8 cellular contexts compared by ENCODE assay signal in the genomic region with DNA sequence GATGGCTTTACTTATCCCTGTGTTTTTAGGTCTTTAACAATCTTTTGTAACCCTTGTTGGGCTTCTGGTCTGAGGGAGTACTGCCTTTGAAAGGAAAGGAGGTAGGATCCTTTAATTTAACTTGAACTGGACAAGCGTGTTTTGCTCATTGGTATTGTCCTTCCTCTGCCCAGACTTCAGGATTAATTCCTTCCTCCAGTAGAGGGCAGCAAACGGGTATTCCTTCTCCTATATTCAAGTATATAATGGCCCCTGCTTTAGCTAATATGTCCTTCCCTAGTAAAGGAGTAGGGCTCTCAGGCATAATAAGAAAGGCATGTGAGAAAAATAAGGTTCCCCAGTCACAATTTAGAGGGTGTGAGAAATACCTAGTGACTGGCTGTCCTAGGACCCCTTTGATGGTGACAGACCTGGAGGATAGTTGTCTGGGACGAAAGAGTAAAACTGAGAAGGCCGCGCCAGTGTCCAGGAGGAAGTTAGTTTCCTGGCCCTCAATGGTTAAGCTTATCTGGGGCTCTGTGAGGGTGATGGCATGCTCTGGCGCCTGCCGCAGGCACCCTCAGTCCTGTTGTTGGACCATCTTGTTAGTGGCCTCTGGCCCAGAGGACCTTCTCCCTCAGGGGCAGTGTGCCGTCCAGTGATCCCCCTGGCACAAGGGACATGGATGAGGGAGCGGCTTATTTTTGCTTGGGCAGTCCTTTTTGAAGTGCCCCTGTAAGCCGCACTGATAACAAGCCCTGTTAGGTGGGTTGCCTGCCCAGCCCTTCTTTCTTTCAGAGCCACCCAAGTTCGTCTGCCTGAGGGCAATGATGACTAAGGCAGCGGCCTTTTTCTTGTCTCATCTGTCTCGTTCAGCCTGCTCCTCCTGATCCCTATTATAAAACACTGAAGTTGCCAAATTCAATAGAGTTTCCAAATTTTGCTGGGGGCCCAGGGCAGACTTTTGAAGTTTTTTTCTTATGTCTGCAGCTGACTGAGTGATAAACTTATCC. TPM values are rescaled to one million over a fixed set of nuclear protein-coding genes. Genes with fewer than 3 reads are reported as not detected.
DNase-seq lines count a peak whose midpoint lies in the region; ATAC-seq, FAIRE-seq and TF ChIP-seq lines count a peak whose summit lies in the region.

No MANE protein-coding gene starts in this region.

- FAIRE-seq in GM12891 (lab: Jason Lieb, UNC), result no peak

- ATAC-seq in HG03280 (IDR thresholded peaks at IDR 0.05; ENCODE audit: unreplicated experiment), result no peak

- TF ChIP-seq POLR2A in GM12891 (IDR thresholded peaks at IDR 0.05; ENCODE audit: low read depth, low read length), result no peak

- DNase-seq in COLO668 (lab: John Stamatoyannopoulos, UW; ENCODE audit: unreplicated experiment) (peak; percentile 24), HT-29 (ENCODE audit: low spot score) (peak; percentile 91), RPMI8226 (peak; percentile 65), cerebellum (ENCODE audit: low spot score) (peak; percentile 24), kidney tubule cell (ENCODE audit: low spot score) (peak; percentile 72), superior temporal gyrus (ENCODE audit: extremely low spot score) (peak; percentile 86), GM12891 (ENCODE audit: insufficient read length, low spot score) (no peak)

TF ChIP-seq in GM12891, 5 proteins besides CTCF, POLR2A, EP300 and RAD21:
- no peak for TF ChIP-seq PAX5 (IDR thresholded peaks at IDR 0.05; ENCODE audit: insufficient read depth, low read length, severe bottlenecking)
- no peak for TF ChIP-seq TAF1 (IDR thresholded peaks at IDR 0.05; ENCODE audit: low read depth, low read length)
- no peak for TF ChIP-seq POLR2AphosphoS5 (IDR thresholded peaks at IDR 0.05; ENCODE audit: low read depth, low read length)
- no peak for TF ChIP-seq SPI1 (IDR thresholded peaks at IDR 0.05; ENCODE audit: low read depth, low read length)
- no peak for TF ChIP-seq POU2F2 (IDR thresholded peaks at IDR 0.05; ENCODE audit: low read depth, low read length)
TF ChIP-seq in GM12891: peak in this region for 0.

RNA-seq across cellular contexts. Expression of a gene that starts 51.8 kb away (rescaled TPM):
- 6.3 and 12.9 TPM in 2 replicates for total RNA-seq in HT-29 (2014; rRNA removed; shearing (Covaris generic))
- 7.3 TPM for total RNA-seq in cerebellum
- polyA plus RNA-seq in GM12891 (2012; ENCODE audit: low read depth, missing spikeins), result 3.2 TPM

RNA-seq across cellular contexts. Expression of a gene that starts 52.0 kb away (rescaled TPM):
- total RNA-seq in HT-29 (2014; rRNA removed; shearing (Covaris generic)), result 18.7 and 24.0 TPM in 2 replicates
- 17.7 TPM for total RNA-seq in cerebellum
- polyA plus RNA-seq in GM12891 (2012; ENCODE audit: low read depth, missing spikeins), result 15.1 TPM

RNA-seq across cellular contexts. Expression of a gene that starts 52.3 kb away (rescaled TPM):
- 60.2 and 91.4 TPM in 2 replicates for total RNA-seq in HT-29 (2014; rRNA removed; shearing (Covaris generic))
- total RNA-seq in cerebellum, result 0.45 TPM
- not detected for polyA plus RNA-seq in GM12891 (2012; ENCODE audit: low read depth, missing spikeins)

Comparison
In these comparisons a context has a peak if more than half of its experiments do, and no peak if none do; other contexts are left out.
1. RNA of a gene that starts 52.3 kb away (total RNA-seq): 60.2 to 91.4 TPM in HT-29; 0.45 TPM in cerebellum (single experiment); every median in the first group is over 10 times any median in the second.